12 cellular contexts compared by ENCODE assay signal in genomic region chr18:58567453-58568196, GRCh38.
DNase-seq lines count a peak whose midpoint lies in the region; ATAC-seq, FAIRE-seq and TF ChIP-seq lines count a peak whose summit lies in the region.
"Had no signal": no experiment of that assay in that cellular context is flagged by ENCODE, and none has a peak within 500 bp of the region (broad histone marks: within the 10 kb centered on the region; RNA-seq: fewer than 3 reads in every experiment).

No MANE protein-coding gene starts in this region.

- H3K9ac ChIP-seq in skeletal muscle satellite cell (ENCODE audit: low read depth, low read length): peak overlapping the region; percentile 45

- no peaks in the 10 kb centered on the region for H3K36me3 ChIP-seq in skeletal muscle satellite cell (ENCODE audit: insufficient read depth, low read length)
- H3K36me3 ChIP-seq: adrenal gland had no signal

- intact Hi-C loops in left ventricle myocardium superior (cut with micrococcal nuclease): no loop called here

- in situ Hi-C loops in astrocyte of the cerebellum (cut with HindIII; ENCODE audit: low sequenced_read_pairs) (no loop called here), GM13976 (cut with MboI; ENCODE audit: low sequenced_read_pairs, unreplicated experiment) (no loop called here)

- H3K4me2 ChIP-seq in skeletal muscle satellite cell (ENCODE audit: low read length): peak overlapping the region; percentile 43

- DNase-seq in H54 (ENCODE audit: insufficient read length, low spot score): no peak
- DNase-seq in astrocyte of the cerebellum (ENCODE audit: low read depth): peak; percentile 97
- DNase-seq in left ventricle myocardium superior: no peak
- no peak for DNase-seq in NCI-H1694 treated with DMSO at 0.1 percent for 48 hours (lab: John Stamatoyannopoulos, UW)
- no peak for DNase-seq in GM19239 (ENCODE audit: insufficient read length, low spot score)
- DNase-seq in GM13976 (ENCODE audit: low spot score): no peak
- DNase-seq: activated CD4-positive, alpha-beta T cell treated with anti-CD3 and anti-CD28 coated beads, Interleukin-2, amount 10 ng/mL, durations not matched to agents 7 days and 5 days; adrenal gland; hypothalamus; NCI-H1092 treated with DMSO at 0.1 percent for 48 hours had no signal

- FAIRE-seq in H54 (lab: Jason Lieb, UNC): peak; percentile 89
- no peak for FAIRE-seq in GM19239 (lab: Jason Lieb, UNC)

- TF ChIP-seq POLR2A in H54 (IDR thresholded peaks at IDR 0.05; ENCODE audit: low read depth, low read length): no peak

- ATAC-seq in left ventricle myocardium superior (peak; percentile 78), HG03378 (IDR thresholded peaks at IDR 0.05; ENCODE audit: unreplicated experiment) (no peak)

- H3K4me1 ChIP-seq in skeletal muscle satellite cell (ENCODE audit: control insufficient read depth, insufficient read depth, low read length): peaks cover 31% of the 10 kb centered on the region
- H3K4me1 ChIP-seq: adrenal gland had no signal

- H3K27me3 ChIP-seq in skeletal muscle satellite cell (ENCODE audit: control insufficient read depth, insufficient read depth, low read length): no peaks in the 10 kb centered on the region
- H3K27me3 ChIP-seq: adrenal gland had no signal

- no peaks in the 10 kb centered on the region for H3K9me3 ChIP-seq in skeletal muscle satellite cell (replicated peaks; ENCODE audit: low read length)
- H3K9me3 ChIP-seq: adrenal gland had no signal

- TF ChIP-seq CTCF in astrocyte of the cerebellum (IDR thresholded peaks at IDR 0.05; ENCODE audit: low read depth, low read length, missing control alignments) (no peak), GM13976 (IDR thresholded peaks at IDR 0.05; ENCODE audit: borderline replicate concordance, control extremely low read depth, extremely low read depth, insufficient read depth, missing control alignments) (no peak)

- H3K4me3 ChIP-seq in astrocyte of the cerebellum (ENCODE audit: low read depth, low read length) (no peak overlapping the region), skeletal muscle satellite cell (ENCODE audit: low read length) (no peak overlapping the region)
- H3K4me3 ChIP-seq: adrenal gland had no signal
